Comparison of ENCODE assay signal across 24 cellular contexts in genomic region chr11:57394203-57394602, GRCh38.
"Had no signal": no experiment of that assay in that cellular context is flagged by ENCODE, and none has a peak within 500 bp of the region (broad histone marks: within the 10 kb centered on the region; RNA-seq: fewer than 3 reads in every experiment).

No MANE protein-coding gene starts in this region.

- DNase-seq: activated CD4-positive, alpha-beta T cell treated with anti-CD3 and anti-CD28 coated beads, Interleukin-2, amount 10 ng/mL, durations not matched to agents 24 days and 14 days; activated CD4-positive, alpha-beta T cell treated with anti-CD3 and anti-CD28 coated beads, Interleukin-2, amount 50 U/mL, for 4 hours; activated CD8-positive, alpha-beta T cell treated with anti-CD3 and anti-CD28 coated beads for 36 hours; activated effector memory CD4-positive, alpha-beta T cell treated with anti-CD3 and anti-CD28 coated beads, Interleukin-2, amount 50 U/mL, for 16 hours; activated naive CD4-positive, alpha-beta T cell; activated naive CD4-positive, alpha-beta T cell treated with anti-CD3 and anti-CD28 coated beads, Interleukin-2, amount 50 U/mL, for 16 hours; activated naive CD8-positive, alpha-beta T cell treated with anti-CD3 and anti-CD28 coated beads for 36 hours; activated T-cell treated with anti-CD3 and anti-CD28 coated beads, Interleukin-2, amount 50 U/mL, for 1 hour; activated T-cell treated with anti-CD3 and anti-CD28 coated beads, Interleukin-2, amount 50 U/mL, for 72 hours; amniotic stem cell; aorta; brain microvascular endothelial cell; colonic mucosa; Kasumi-1; KG1; MG63; NCI-H1436 treated with DMSO at 0.1 percent for 48 hours; NCI-H187 treated with DMSO at 0.1 percent for 48 hours; NCI-H2081; NCI-H524 treated with DMSO at 0.1 percent for 48 hours; NCI-H748 treated with DMSO at 0.1 percent for 48 hours; NK-92 treated with Interleukin-12 subunit alpha and Interleukin-12 subunit beta, amount 100 ng/mL, for 24 hours; Right ventricle myocardium superior had no signal

- ATAC-seq: activated CD8-positive, alpha-beta T cell treated with anti-CD3 and anti-CD28 coated beads for 36 hours; activated T-cell treated with anti-CD3 and anti-CD28 coated beads, Interleukin-2, amount 50 U/mL, for 72 hours; activated T-helper 17 cell treated with anti-CD3 and anti-CD28 coated beads, Interleukin-2, amount 50 U/mL, for 72 hours had no signal
